ENCODE assay signal across 20 cellular contexts in the genomic region with DNA sequence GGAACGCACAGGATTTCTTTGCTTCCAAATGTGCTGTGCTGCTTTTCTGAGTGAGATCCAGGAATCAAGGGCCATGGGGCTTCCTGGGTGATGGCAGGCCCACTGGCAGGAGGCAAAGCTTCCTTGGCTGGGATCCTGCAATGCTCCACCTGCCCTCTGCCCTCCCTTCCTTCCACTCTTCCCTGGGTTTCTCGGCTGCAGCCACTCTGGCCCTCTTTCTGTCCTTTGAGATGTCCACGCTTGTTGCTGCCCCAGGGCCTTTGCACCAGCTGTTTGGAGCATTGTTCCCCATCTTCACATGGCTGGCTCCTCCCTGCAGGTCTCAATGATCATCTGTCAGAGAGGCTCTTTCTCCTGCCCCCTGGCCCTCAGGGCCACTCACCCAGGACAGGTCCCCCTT.
"Had no signal": no experiment of that assay in that cellular context is flagged by ENCODE, and none has a peak within 500 bp of the region (broad histone marks: within the 10 kb centered on the region; RNA-seq: fewer than 3 reads in every experiment).

No MANE protein-coding gene starts in this region.

- H3K27me3 ChIP-seq: neutrophil, suprapubic skin, tibial artery, upper lobe of left lung, vagina had no signal

- H3K27ac ChIP-seq: coronary artery, foreskin keratinocyte, neutrophil, suprapubic skin, tibial artery, upper lobe of left lung, vagina had no signal

- H3K4me3 Mint-ChIP-seq: endodermal cell; natural killer cell treated with Interleukin-12 subunit alpha and Interleukin-12 subunit beta and Interleukin-15 and Interleukin-18, amount 100 ng/mL, for 72 hours had no signal

- H3K4me3 ChIP-seq: coronary artery, lung, suprapubic skin, tibial artery, upper lobe of left lung, vagina had no signal

- H3K9me3 Mint-ChIP-seq: endodermal cell; natural killer cell treated with Interleukin-12 subunit alpha and Interleukin-12 subunit beta and Interleukin-15 and Interleukin-18, amount 100 ng/mL, for 72 hours had no signal

- ATAC-seq: foreskin keratinocyte; left colon; left ventricle myocardium superior; natural killer cell treated with Interleukin-12 subunit alpha and Interleukin-12 subunit beta and Interleukin-15 and Interleukin-18, amount 100 ng/mL, for 72 hours; right cardiac atrium had no signal

- H3K36me3 Mint-ChIP-seq: natural killer cell treated with Interleukin-12 subunit alpha and Interleukin-12 subunit beta and Interleukin-15 and Interleukin-18, amount 100 ng/mL, for 72 hours had no signal

- H3K9me3 ChIP-seq: neutrophil, suprapubic skin, tibial artery, upper lobe of left lung, vagina had no signal

- H3K36me3 ChIP-seq: neutrophil, suprapubic skin, tibial artery, upper lobe of left lung, vagina had no signal

- H3K4me1 ChIP-seq: foreskin keratinocyte, suprapubic skin, vagina had no signal

- DNase-seq: effector CD4-positive, alpha-beta T cell; endodermal cell; erythroblast; foreskin keratinocyte; left colon; left ventricle myocardium superior; mesenchymal stem cell; midbrain; small intestine; stimulated activated CD4-positive, alpha-beta T cell treated with anti-CD3 and anti-CD28 coated beads, Interleukin-12 subunit alpha, Interleukin-12 subunit beta, amount 100 ng/mL, for 4 hours; stimulated activated naive CD4-positive, alpha-beta T cell treated with Interleukin-2 at 50 U/mL for 16 hours; tibial artery; upper lobe of left lung had no signal

- H3K27ac Mint-ChIP-seq: endodermal cell; natural killer cell treated with Interleukin-12 subunit alpha and Interleukin-12 subunit beta and Interleukin-15 and Interleukin-18, amount 100 ng/mL, for 72 hours had no signal
